15 cellular contexts compared by ENCODE assay signal in genomic region chr6:43729537-43729936, GRCh38. TPM values are rescaled to one million over a fixed set of nuclear protein-coding genes. Genes with fewer than 3 reads are reported as not detected.
DNase-seq lines count a peak whose midpoint lies in the region; ATAC-seq and TF ChIP-seq lines count a peak whose summit lies in the region.
"Had no signal": no experiment of that assay in that cellular context is flagged by ENCODE, and none has a peak within 500 bp of the region (broad histone marks: within the 10 kb centered on the region; RNA-seq: fewer than 3 reads in every experiment).

No MANE protein-coding gene starts in this region.

- no peak for TF ChIP-seq POLR2A in transverse colon (IDR thresholded peaks at IDR 0.05)

- WGBS in transverse colon (ENCODE audit: low coverage in 1 of 2), 2 donors: 48 to 58% methylated on average over 6 of the region's 6 CpGs

- H3K27me3 ChIP-seq in transverse colon: no peaks in the 10 kb centered on the region
- H3K27me3 ChIP-seq: BLaER1 had no signal

- no peak overlapping the region for H3K4me3 ChIP-seq in transverse colon
- H3K4me3 ChIP-seq: BLaER1 had no signal

- H3K9me3 ChIP-seq in transverse colon: peaks cover 10 to 12% of the 10 kb centered on the region in 2 donors

- intact Hi-C loops in posterior vena cava (cut with DNase I): no loop called here
- intact Hi-C loops in transverse colon (cut with DNase I; ENCODE audit: low total_unique reads): no loop called here

- ATAC-seq in SK-N-SH treated with all-trans-retinoic acid at 6 μM for 48 hours: no peak

- H3K36me3 ChIP-seq in transverse colon: no peaks in the 10 kb centered on the region
- H3K36me3 ChIP-seq: BLaER1 had no signal

- no peak overlapping the region for H3K27ac ChIP-seq in transverse colon
- H3K27ac ChIP-seq: 22Rv1, BLaER1 had no signal

- peaks cover 0 to 29% (median 15%) of the 10 kb centered on the region in 4 donors for H3K4me1 ChIP-seq in transverse colon
- H3K4me1 ChIP-seq: Caco-2 had no signal

- DNase-seq in activated effector memory CD4-positive, alpha-beta T cell treated with anti-CD3 and anti-CD28 coated beads, Interleukin-2, amount 50 U/mL, for 16 hours: peak; percentile 17
- DNase-seq in activated effector memory CD4-positive, alpha-beta T cell treated with Interleukin-2 at 50 U/mL for 16 hours: no peak
- DNase-seq in ecto neural progenitor cell (ENCODE audit: low spot score): peak; percentile 3
- peak; percentile 46 for DNase-seq in posterior vena cava (ENCODE audit: low spot score)
- DNase-seq in transverse colon: peak; percentile 74
- no peak for DNase-seq in ACHN
- no peak for DNase-seq in iPS-NIHi11 (ENCODE audit: low spot score)
- DNase-seq: AML-193; Caco-2; CD8-positive, alpha-beta memory T cell; HCEC 1CT; HFFc6 had no signal

- no peak for TF ChIP-seq CTCF in transverse colon (IDR thresholded peaks at IDR 0.05)

- TF ChIP-seq EP300 in transverse colon (IDR thresholded peaks at IDR 0.05; ENCODE audit: low read depth): no peak

- in situ Hi-C loops in transverse colon (cut with MboI; ENCODE audit: low pct_ligation_motif_present in 1 of 4, low pct_unique_long_range_greater_than_20kb in 1 of 4, low sequenced_read_pairs in 3 of 4): no loop called here
- in situ Hi-C loops in ACHN (cut with HindIII; ENCODE audit: low pct_ligation_motif_present, low pct_unique_long_range_greater_than_20kb, low sequenced_read_pairs): no loop called here

TF ChIP-seq in SK-N-SH treated with all-trans-retinoic acid at 6 μM for 48 hours, 23 proteins besides CTCF, POLR2A, EP300 and RAD21:
- TF ChIP-seq, protein P1, sequence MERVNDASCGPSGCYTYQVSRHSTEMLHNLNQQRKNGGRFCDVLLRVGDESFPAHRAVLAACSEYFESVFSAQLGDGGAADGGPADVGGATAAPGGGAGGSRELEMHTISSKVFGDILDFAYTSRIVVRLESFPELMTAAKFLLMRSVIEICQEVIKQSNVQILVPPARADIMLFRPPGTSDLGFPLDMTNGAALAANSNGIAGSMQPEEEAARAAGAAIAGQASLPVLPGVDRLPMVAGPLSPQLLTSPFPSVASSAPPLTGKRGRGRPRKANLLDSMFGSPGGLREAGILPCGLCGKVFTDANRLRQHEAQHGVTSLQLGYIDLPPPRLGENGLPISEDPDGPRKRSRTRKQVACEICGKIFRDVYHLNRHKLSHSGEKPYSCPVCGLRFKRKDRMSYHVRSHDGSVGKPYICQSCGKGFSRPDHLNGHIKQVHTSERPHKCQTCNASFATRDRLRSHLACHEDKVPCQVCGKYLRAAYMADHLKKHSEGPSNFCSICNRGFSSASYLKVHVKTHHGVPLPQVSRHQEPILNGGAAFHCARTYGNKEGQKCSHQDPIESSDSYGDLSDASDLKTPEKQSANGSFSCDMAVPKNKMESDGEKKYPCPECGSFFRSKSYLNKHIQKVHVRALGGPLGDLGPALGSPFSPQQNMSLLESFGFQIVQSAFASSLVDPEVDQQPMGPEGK (CRISPR knock-in tag; IDR thresholded peaks at IDR 0.05; ENCODE audit: borderline replicate concordance): no peak
- TF ChIP-seq ZC3H10 (CRISPR knock-in tag; IDR thresholded peaks at IDR 0.05) (no peak), ZFP3 (CRISPR knock-in tag; IDR thresholded peaks at IDR 0.05) (no peak), OSR1 (CRISPR knock-in tag; IDR thresholded peaks at IDR 0.05) (no peak), ARNTL (CRISPR knock-in tag; IDR thresholded peaks at IDR 0.05; ENCODE audit: borderline replicate concordance, low read depth) (no peak), RARB (CRISPR knock-in tag; IDR thresholded peaks at IDR 0.05) (no peak), BACH2 (CRISPR knock-in tag; IDR thresholded peaks at IDR 0.05; ENCODE audit: borderline replicate concordance) (no peak), SNAI2 (CRISPR knock-in tag; IDR thresholded peaks at IDR 0.05) (no peak), ZNF8 (CRISPR knock-in tag; IDR thresholded peaks at IDR 0.05) (no peak), ESRRG (CRISPR knock-in tag; IDR thresholded peaks at IDR 0.05) (no peak), GLIS3 (CRISPR knock-in tag; IDR thresholded peaks at IDR 0.05) (no peak), ISL1 (CRISPR knock-in tag; IDR thresholded peaks at IDR 0.05) (no peak), PPARA (CRISPR knock-in tag; IDR thresholded peaks at IDR 0.05; ENCODE audit: borderline replicate concordance) (no peak), ZFP30 (CRISPR knock-in tag; IDR thresholded peaks at IDR 0.05) (no peak), TCF4 (CRISPR knock-in tag; IDR thresholded peaks at IDR 0.05; ENCODE audit: borderline replicate concordance) (no peak), ZNF70 (CRISPR knock-in tag; IDR thresholded peaks at IDR 0.05) (no peak)
- TF ChIP-seq, protein P2, sequence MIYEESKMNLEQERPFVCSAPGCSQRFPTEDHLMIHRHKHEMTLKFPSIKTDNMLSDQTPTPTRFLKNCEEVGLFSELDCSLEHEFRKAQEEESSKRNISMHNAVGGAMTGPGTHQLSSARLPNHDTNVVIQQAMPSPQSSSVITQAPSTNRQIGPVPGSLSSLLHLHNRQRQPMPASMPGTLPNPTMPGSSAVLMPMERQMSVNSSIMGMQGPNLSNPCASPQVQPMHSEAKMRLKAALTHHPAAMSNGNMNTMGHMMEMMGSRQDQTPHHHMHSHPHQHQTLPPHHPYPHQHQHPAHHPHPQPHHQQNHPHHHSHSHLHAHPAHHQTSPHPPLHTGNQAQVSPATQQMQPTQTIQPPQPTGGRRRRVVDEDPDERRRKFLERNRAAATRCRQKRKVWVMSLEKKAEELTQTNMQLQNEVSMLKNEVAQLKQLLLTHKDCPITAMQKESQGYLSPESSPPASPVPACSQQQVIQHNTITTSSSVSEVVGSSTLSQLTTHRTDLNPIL (CRISPR knock-in tag; IDR thresholded peaks at IDR 0.05; ENCODE audit: low read depth): no peak
- TF ChIP-seq, protein P3, sequence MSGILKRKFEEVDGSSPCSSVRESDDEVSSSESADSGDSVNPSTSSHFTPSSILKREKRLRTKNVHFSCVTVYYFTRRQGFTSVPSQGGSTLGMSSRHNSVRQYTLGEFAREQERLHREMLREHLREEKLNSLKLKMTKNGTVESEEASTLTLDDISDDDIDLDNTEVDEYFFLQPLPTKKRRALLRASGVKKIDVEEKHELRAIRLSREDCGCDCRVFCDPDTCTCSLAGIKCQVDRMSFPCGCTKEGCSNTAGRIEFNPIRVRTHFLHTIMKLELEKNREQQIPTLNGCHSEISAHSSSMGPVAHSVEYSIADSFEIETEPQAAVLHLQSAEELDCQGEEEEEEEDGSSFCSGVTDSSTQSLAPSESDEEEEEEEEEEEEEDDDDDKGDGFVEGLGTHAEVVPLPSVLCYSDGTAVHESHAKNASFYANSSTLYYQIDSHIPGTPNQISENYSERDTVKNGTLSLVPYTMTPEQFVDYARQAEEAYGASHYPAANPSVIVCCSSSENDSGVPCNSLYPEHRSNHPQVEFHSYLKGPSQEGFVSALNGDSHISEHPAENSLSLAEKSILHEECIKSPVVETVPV (CRISPR knock-in tag; IDR thresholded peaks at IDR 0.05): no peak
- TF ChIP-seq, protein P4, sequence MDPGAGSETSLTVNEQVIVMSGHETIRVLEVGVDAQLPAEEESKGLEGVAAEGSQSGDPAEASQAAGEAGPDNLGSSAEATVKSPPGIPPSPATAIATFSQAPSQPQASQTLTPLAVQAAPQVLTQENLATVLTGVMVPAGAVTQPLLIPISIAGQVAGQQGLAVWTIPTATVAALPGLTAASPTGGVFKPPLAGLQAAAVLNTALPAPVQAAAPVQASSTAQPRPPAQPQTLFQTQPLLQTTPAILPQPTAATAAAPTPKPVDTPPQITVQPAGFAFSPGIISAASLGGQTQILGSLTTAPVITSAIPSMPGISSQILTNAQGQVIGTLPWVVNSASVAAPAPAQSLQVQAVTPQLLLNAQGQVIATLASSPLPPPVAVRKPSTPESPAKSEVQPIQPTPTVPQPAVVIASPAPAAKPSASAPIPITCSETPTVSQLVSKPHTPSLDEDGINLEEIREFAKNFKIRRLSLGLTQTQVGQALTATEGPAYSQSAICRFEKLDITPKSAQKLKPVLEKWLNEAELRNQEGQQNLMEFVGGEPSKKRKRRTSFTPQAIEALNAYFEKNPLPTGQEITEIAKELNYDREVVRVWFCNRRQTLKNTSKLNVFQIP (CRISPR knock-in tag; IDR thresholded peaks at IDR 0.05; ENCODE audit: borderline replicate concordance, low read depth): no peak

RNA-seq across cellular contexts. Expression of gene VEGFA, which starts 40.5 kb away (rescaled TPM):
- total RNA-seq in posterior vena cava (10 to 100 TPM; 88.4 to 91.7 TPM), transverse colon (100 to 1,000 TPM; 131 to 608 (median 203) TPM)

RNA-seq across cellular contexts. Expression of gene MRPS18A, which starts 41.9 kb away (rescaled TPM):
- total RNA-seq in posterior vena cava (10 to 100 TPM; 25.4 to 28.2 TPM), transverse colon (10 to 100 TPM; 25.4 to 48.6 (median 40.3) TPM)

Comparison
In these comparisons a context has a peak if more than half of its experiments do, and no peak if none do; other contexts are left out.
1. DNase-seq: peak in activated effector memory CD4-positive, alpha-beta T cell treated with anti-CD3 and anti-CD28 coated beads, Interleukin-2, amount 50 U/mL, for 16 hours (single experiment), ecto neural progenitor cell (single experiment), posterior vena cava (single experiment) and transverse colon (single experiment); none in activated effector memory CD4-positive, alpha-beta T cell treated with Interleukin-2 at 50 U/mL for 16 hours (single experiment), ACHN (single experiment) and iPS-NIHi11 (single experiment).